Comparison of ENCODE assay signal across 8 cellular contexts in the genomic region with DNA sequence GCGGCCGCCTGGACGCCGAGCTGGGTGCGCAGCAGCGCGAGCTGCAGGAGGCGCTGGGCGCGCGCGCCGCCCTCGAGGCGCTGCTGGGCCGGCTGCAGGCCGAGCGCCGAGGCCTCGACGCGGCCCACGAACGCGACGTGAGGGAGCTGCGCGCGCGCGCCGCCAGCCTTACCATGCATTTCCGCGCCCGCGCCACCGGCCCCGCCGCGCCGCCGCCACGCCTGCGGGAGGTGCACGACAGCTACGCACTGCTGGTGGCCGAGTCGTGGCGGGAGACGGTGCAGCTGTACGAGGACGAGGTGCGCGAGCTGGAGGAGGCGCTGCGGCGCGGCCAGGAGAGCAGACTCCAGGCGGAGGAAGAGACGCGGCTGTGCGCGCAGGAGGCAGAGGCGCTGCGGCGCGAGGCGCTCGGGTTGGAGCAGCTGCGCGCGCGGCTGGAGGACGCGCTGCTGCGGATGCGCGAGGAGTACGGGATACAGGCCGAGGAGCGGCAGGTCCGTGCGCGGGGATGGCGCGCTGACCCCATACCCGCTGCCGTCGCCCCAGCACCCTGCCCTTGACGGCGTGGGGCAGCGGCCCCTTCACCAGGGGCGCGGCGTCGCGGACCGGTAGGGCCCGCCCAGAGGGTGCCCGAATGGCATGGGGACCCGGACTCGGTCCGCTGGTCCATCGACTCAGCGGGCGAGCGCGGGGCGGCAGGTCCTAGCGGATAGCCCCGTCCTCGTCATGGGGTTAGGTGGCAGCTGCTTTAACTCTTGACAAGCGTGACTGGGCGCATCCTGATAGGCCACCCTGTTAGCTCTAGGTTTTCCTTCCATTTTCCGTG. TPM values are rescaled to one million over a fixed set of nuclear protein-coding genes. Genes with fewer than 3 reads are reported as not detected.
DNase-seq lines count a peak whose midpoint lies in the region; ATAC-seq lines count a peak whose summit lies in the region.

No MANE protein-coding gene starts in this region.

- H3K9me3 ChIP-seq in SJCRH30 (replicated peaks): no peaks in the 10 kb centered on the region

- peak; percentile 35 for ATAC-seq in GM19025 (IDR thresholded peaks at IDR 0.05; ENCODE audit: low read depth, unreplicated experiment)
- ATAC-seq in HG03175 (IDR thresholded peaks at IDR 0.05; ENCODE audit: unreplicated experiment): peak; percentile 39

- DNase-seq in Ammon's horn (ENCODE audit: low spot score) (peak; percentile 53), SJCRH30 (peak; percentile 83 to 87), left kidney (ENCODE audit: low read depth, low spot score) (peak; percentile 86), H4 (ENCODE audit: low spot score) (no peak)
- peak; percentile 15 for DNase-seq in central memory CD4-positive, alpha-beta T cell
- DNase-seq in stimulated activated CD4-positive, alpha-beta T cell treated with anti-CD3 and anti-CD28 coated beads, Interleukin-2, amount 100 ng/mL, for 48 hours: peak; percentile 27 to 38

- H3K4me1 ChIP-seq in SJCRH30: peaks cover 28% of the 10 kb centered on the region

- no peaks in the 10 kb centered on the region for H3K27me3 ChIP-seq in SJCRH30

- peak overlapping the region; percentile 68 for H3K4me3 ChIP-seq in SJCRH30

- H3K27ac ChIP-seq in SJCRH30: peak overlapping the region; percentile 82

- no peaks in the 10 kb centered on the region for H3K36me3 ChIP-seq in SJCRH30

RNA-seq across cellular contexts. Expression of a gene that starts 0.8 kb away (rescaled TPM):
- 22.8 and 23.7 TPM in 2 replicates for total RNA-seq in SJCRH30 (2014; rRNA removed; shearing (Covaris generic))
- 6.6 and 8.0 TPM in 2 replicates for total RNA-seq in H4 (2014; rRNA removed; shearing (Covaris generic))
